ENCODE assay signal across 20 cellular contexts in the genomic region with DNA sequence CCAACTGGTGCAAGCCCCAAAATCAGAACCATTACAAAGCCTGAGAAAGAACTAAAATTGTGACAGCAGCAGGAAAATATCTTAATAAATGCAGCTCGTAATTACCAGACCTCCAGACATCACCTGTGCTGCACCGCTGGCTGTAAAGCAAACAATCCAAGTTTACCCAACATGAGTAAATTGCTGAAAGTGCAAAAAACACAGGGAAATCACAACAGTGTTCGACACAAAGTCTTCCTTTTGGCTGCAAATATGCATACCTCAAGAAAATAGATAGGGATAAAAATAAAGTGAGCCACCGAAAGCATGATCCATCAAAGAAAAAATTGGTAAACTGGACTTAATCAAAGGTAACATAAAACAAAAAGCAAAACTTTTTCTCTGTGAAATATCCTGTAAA.
DNase-seq lines count a peak whose midpoint lies in the region; ATAC-seq and TF ChIP-seq lines count a peak whose summit lies in the region.
"Had no signal": no experiment of that assay in that cellular context is flagged by ENCODE, and none has a peak within 500 bp of the region (broad histone marks: within the 10 kb centered on the region; RNA-seq: fewer than 3 reads in every experiment).

No MANE protein-coding gene starts in this region.

- no peak for TF ChIP-seq CTCF in colonic mucosa (IDR thresholded peaks at IDR 0.05)
- no peak for TF ChIP-seq CTCF in neural cell (IDR thresholded peaks at IDR 0.05; ENCODE audit: poor library complexity, severe bottlenecking)

- TF ChIP-seq RAD21 in neural cell (conservative IDR thresholded peaks at IDR 0.05) = no peak

- H3K27me3 ChIP-seq in colonic mucosa (no peaks in the 10 kb centered on the region), neural cell (ENCODE audit: insufficient read depth, low read depth, low read length) (no peaks in the 10 kb centered on the region)
- H3K27me3 ChIP-seq: BLaER1 had no signal

- no peak for ATAC-seq in stimulated activated naive CD8-positive, alpha-beta T cell treated with anti-CD3 and anti-CD28 coated beads, Interleukin-15, Interleukin-2, amounts not matched to agents 100 U/mL and 50 U/mL, for 24 hours
- ATAC-seq: Panc1, SK-N-SH treated with all-trans-retinoic acid at 6 μM for 48 hours had no signal

- H3K27ac ChIP-seq in colonic mucosa (peak overlapping the region; percentile 34), neural cell (ENCODE audit: low read length) (peak overlapping the region; percentile 86)
- H3K27ac ChIP-seq: BLaER1 had no signal

- H3K9me2 ChIP-seq in neural cell (ENCODE audit: insufficient read depth, low read length) = no peaks in the 10 kb centered on the region

- H3F3A ChIP-seq in neural cell (ENCODE audit: insufficient read depth, low read length, poor library complexity, severe bottlenecking) = peaks cover 10% of the 10 kb centered on the region

- no peak overlapping the region for H3K4me2 ChIP-seq in neural cell (ENCODE audit: low read length)
- H3K4me2 ChIP-seq: BLaER1 had no signal

- H3K36me3 ChIP-seq in colonic mucosa (no peaks in the 10 kb centered on the region), neural cell (ENCODE audit: insufficient read depth, low read length) (no peaks in the 10 kb centered on the region)
- H3K36me3 ChIP-seq: BLaER1 had no signal

- H3K4me3 ChIP-seq in colonic mucosa (no peak overlapping the region), neural cell (ENCODE audit: low read length) (peak overlapping the region; percentile 41)
- H3K4me3 ChIP-seq: BLaER1 had no signal

- H3K9me3 ChIP-seq in colonic mucosa = no peaks in the 10 kb centered on the region
- H3K9me3 ChIP-seq in neural cell (ENCODE audit: low read length) = no peaks in the 10 kb centered on the region
- H3K9me3 ChIP-seq: BLaER1, Caco-2 had no signal

- intact Hi-C loops in colonic mucosa (cut with DNase I) = no loop called here

- no peaks in the 10 kb centered on the region for H4K20me1 ChIP-seq in neural cell (ENCODE audit: insufficient read depth)
- H4K20me1 ChIP-seq: BLaER1 had no signal

- no peak overlapping the region for H2AFZ ChIP-seq in neural cell (ENCODE audit: low read depth, low read length)

- DNase-seq in COR-L47 (lab: John Stamatoyannopoulos, UW) (peak; percentile 12), NCI-H69 (lab: John Stamatoyannopoulos, UW) (peak; percentile 71), colonic mucosa (no peak), anterior cingulate cortex (lab: John Stamatoyannopoulos, UW) (no peak), ecto neural progenitor cell (ENCODE audit: low spot score) (no peak)
- no peak for DNase-seq in stimulated activated naive CD8-positive, alpha-beta T cell treated with anti-CD3 and anti-CD28 coated beads, Interleukin-15, Interleukin-2, amounts not matched to agents 100 U/mL and 50 U/mL, for 24 hours
- DNase-seq: ACHN; Caco-2; CD4-positive, alpha-beta T cell; DMS 273 treated with DMSO at 0.1 percent for 48 hours; MM.1S; NCI-H1048; NCI-H1417 treated with DMSO at 0.1 percent for 48 hours; NCI-H2029; NCI-H345; NCI-H526 had no signal

- no peak for TF ChIP-seq EP300 in neural cell (conservative IDR thresholded peaks at IDR 0.05; ENCODE audit: poor library complexity, severe bottlenecking)

- peak overlapping the region in 1 of 2 donors; percentile 38 for H3K9ac ChIP-seq in colonic mucosa (ENCODE audit: low read depth in 2 of 2, low read length in 2 of 2)
- peak overlapping the region; percentile 47 for H3K9ac ChIP-seq in neural cell (ENCODE audit: low read length)
- H3K9ac ChIP-seq: BLaER1 had no signal

- no peaks in the 10 kb centered on the region for H3K79me2 ChIP-seq in neural cell (replicated peaks; ENCODE audit: insufficient read depth, low read length)

- H3K4me1 ChIP-seq in colonic mucosa = no peaks in the 10 kb centered on the region
- H3K4me1 ChIP-seq: BLaER1 had no signal

TF ChIP-seq in neural cell, 6 proteins besides CTCF, POLR2A, EP300 and RAD21:
- no peak for TF ChIP-seq EZH2 (IDR thresholded peaks at IDR 0.05; ENCODE audit: borderline replicate concordance, insufficient read depth, low read length, poor library complexity, severe bottlenecking)
- TF ChIP-seq POLR2AphosphoS5 (IDR thresholded peaks at IDR 0.05) = no peak
- TF ChIP-seq MXI1 (conservative IDR thresholded peaks at IDR 0.05; ENCODE audit: poor library complexity, severe bottlenecking) = no peak
- no peak for TF ChIP-seq SMC3 (conservative IDR thresholded peaks at IDR 0.05; ENCODE audit: poor library complexity)
- TF ChIP-seq TAF1 (IDR thresholded peaks at IDR 0.05; ENCODE audit: low read depth) = no peak
- TF ChIP-seq REST (IDR thresholded peaks at IDR 0.05; ENCODE audit: borderline replicate concordance) = no peak

Comparison
In these comparisons a context has a peak if more than half of its experiments do, and no peak if none do; other contexts are left out.
1. DNase-seq: peak in COR-L47 (single experiment) and NCI-H69 (single experiment); none in colonic mucosa (single experiment), anterior cingulate cortex (0 of 58), ecto neural progenitor cell (single experiment) and stimulated activated naive CD8-positive, alpha-beta T cell treated with anti-CD3 and anti-CD28 coated beads, Interleukin-15, Interleukin-2, amounts not matched to agents 100 U/mL and 50 U/mL, for 24 hours (single experiment).